ENCODE assay signal across 15 cellular contexts in the genomic region with DNA sequence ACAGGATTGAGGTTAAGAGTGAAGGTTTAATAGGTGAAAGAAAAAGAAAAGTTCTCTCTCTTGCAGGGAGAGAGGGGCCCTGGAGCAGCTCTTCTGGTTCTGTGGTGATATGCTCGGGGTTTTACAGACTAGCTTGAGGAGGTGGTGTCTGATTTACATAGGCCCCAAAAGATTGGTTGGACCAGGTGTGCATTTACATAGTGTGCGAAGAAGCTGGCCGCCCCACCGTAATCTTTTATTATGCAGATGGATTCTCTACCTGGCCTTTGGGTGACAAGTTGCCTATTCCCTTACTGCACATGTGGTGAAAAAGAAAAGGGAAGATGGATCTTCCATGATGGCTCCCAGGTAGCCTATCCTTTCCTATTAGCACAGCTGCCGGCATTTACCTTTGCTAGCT.
DNase-seq lines count a peak whose midpoint lies in the region; ATAC-seq and TF ChIP-seq lines count a peak whose summit lies in the region.
"Had no signal": no experiment of that assay in that cellular context is flagged by ENCODE, and none has a peak within 500 bp of the region (broad histone marks: within the 10 kb centered on the region; RNA-seq: fewer than 3 reads in every experiment).

No MANE protein-coding gene starts in this region.

- peak overlapping the region; percentile 50; the same call in 1 of the 2 replicates for H3K4me3 Mint-ChIP-seq in WTC11
- no peak overlapping the region for H3K4me3 Mint-ChIP-seq in activated naive CD8-positive, alpha-beta T cell treated with anti-CD3 and anti-CD28 coated beads, Interleukin-2, amount 50 U/mL, for 24 hours
- H3K4me3 Mint-ChIP-seq: B cell; CD4-positive, alpha-beta T cell had no signal

- CTCF ChIA-PET in WTC11 (lab: Charles Lee), result no interaction called here

- H3K36me3 Mint-ChIP-seq in WTC11, result no peaks in the 10 kb centered on the region
- H3K36me3 Mint-ChIP-seq in activated naive CD8-positive, alpha-beta T cell treated with anti-CD3 and anti-CD28 coated beads, Interleukin-2, amount 50 U/mL, for 24 hours (ENCODE audit: low read depth), result no peaks in the 10 kb centered on the region

- peak; percentile 56 for DNase-seq in ELF-1 (ENCODE audit: low read depth, low spot score)
- peak; percentile 96 for DNase-seq in NCI-H146 (lab: John Stamatoyannopoulos, UW)
- peak; percentile 51 for DNase-seq in WTC11 (ENCODE audit: low spot score)
- peak; percentile 33 for DNase-seq in iPS DF 4.7 (ENCODE audit: extremely low read depth, low spot score)
- no peak for DNase-seq in NCI-H82 treated with DMSO at 0.1 percent for 48 hours (lab: John Stamatoyannopoulos, UW; ENCODE audit: unreplicated experiment)
- DNase-seq in activated naive CD8-positive, alpha-beta T cell treated with anti-CD3 and anti-CD28 coated beads, Interleukin-2, amount 50 U/mL, for 24 hours, result no peak
- no peak for DNase-seq in occipital lobe (lab: John Stamatoyannopoulos, UW)
- DNase-seq: Calu3; CD4-positive, alpha-beta T cell; DMS79; GOT3; IMR-90 had no signal

- TF ChIP-seq CTCF in WTC11 (IDR thresholded peaks at IDR 0.05), result no peak

- H3K4me1 Mint-ChIP-seq in WTC11, result peaks cover 36% of the 10 kb centered on the region
- no peaks in the 10 kb centered on the region for H3K4me1 Mint-ChIP-seq in activated naive CD8-positive, alpha-beta T cell treated with anti-CD3 and anti-CD28 coated beads, Interleukin-2, amount 50 U/mL, for 24 hours
- H3K4me1 Mint-ChIP-seq: B cell had no signal

- H3K27me3 Mint-ChIP-seq in WTC11 (ENCODE audit: low read depth), result no peaks in the 10 kb centered on the region
- peaks cover 3% of the 10 kb centered on the region for H3K27me3 Mint-ChIP-seq in activated naive CD8-positive, alpha-beta T cell treated with anti-CD3 and anti-CD28 coated beads, Interleukin-2, amount 50 U/mL, for 24 hours
- H3K27me3 Mint-ChIP-seq: B cell; CD4-positive, alpha-beta T cell had no signal

- POLR2A ChIA-PET in WTC11 (lab: Charles Lee), result no interaction called here

- ATAC-seq in WTC11 (peak; percentile 98), HG02970 (IDR thresholded peaks at IDR 0.05; ENCODE audit: low FRiP score, unreplicated experiment) (no peak)
- ATAC-seq in activated naive CD8-positive, alpha-beta T cell treated with anti-CD3 and anti-CD28 coated beads, Interleukin-2, amount 50 U/mL, for 24 hours, result no peak
- ATAC-seq: HCT116 had no signal

- no peaks in the 10 kb centered on the region for H3K9me3 Mint-ChIP-seq in WTC11
- H3K9me3 Mint-ChIP-seq in activated naive CD8-positive, alpha-beta T cell treated with anti-CD3 and anti-CD28 coated beads, Interleukin-2, amount 50 U/mL, for 24 hours, result no peaks in the 10 kb centered on the region
- H3K9me3 Mint-ChIP-seq: CD4-positive, alpha-beta T cell had no signal

- peak overlapping the region; percentile 95 for H3K27ac Mint-ChIP-seq in WTC11
- H3K27ac Mint-ChIP-seq in activated naive CD8-positive, alpha-beta T cell treated with anti-CD3 and anti-CD28 coated beads, Interleukin-2, amount 50 U/mL, for 24 hours, result no peak overlapping the region
- H3K27ac Mint-ChIP-seq: B cell; CD4-positive, alpha-beta T cell had no signal

TF ChIP-seq in WTC11, 78 proteins besides CTCF, POLR2A, EP300 and RAD21:
- TF ChIP-seq ZNF396 (CRISPR knock-in tag; IDR thresholded peaks at IDR 0.05; ENCODE audit: borderline replicate concordance), result 0 out of 2 replicates have a peak, but pooled peaks have one; percentile 11
- no peak for TF ChIP-seq SOX15 (CRISPR knock-in tag; IDR thresholded peaks at IDR 0.05)
- TF ChIP-seq, protein P1, sequence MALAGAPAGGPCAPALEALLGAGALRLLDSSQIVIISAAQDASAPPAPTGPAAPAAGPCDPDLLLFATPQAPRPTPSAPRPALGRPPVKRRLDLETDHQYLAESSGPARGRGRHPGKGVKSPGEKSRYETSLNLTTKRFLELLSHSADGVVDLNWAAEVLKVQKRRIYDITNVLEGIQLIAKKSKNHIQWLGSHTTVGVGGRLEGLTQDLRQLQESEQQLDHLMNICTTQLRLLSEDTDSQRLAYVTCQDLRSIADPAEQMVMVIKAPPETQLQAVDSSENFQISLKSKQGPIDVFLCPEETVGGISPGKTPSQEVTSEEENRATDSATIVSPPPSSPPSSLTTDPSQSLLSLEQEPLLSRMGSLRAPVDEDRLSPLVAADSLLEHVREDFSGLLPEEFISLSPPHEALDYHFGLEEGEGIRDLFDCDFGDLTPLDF (CRISPR knock-in tag; IDR thresholded peaks at IDR 0.05), result no peak
- TF ChIP-seq ZNF423 (CRISPR knock-in tag; IDR thresholded peaks at IDR 0.05), result peak; percentile 54; the same call in 1 of the 2 replicates
- TF ChIP-seq FOXK1 (CRISPR knock-in tag; IDR thresholded peaks at IDR 0.05), result no peak
- no peak for TF ChIP-seq ZNF317 (CRISPR knock-in tag; IDR thresholded peaks at IDR 0.05; ENCODE audit: borderline replicate concordance, low read depth)
- TF ChIP-seq, protein P2, sequence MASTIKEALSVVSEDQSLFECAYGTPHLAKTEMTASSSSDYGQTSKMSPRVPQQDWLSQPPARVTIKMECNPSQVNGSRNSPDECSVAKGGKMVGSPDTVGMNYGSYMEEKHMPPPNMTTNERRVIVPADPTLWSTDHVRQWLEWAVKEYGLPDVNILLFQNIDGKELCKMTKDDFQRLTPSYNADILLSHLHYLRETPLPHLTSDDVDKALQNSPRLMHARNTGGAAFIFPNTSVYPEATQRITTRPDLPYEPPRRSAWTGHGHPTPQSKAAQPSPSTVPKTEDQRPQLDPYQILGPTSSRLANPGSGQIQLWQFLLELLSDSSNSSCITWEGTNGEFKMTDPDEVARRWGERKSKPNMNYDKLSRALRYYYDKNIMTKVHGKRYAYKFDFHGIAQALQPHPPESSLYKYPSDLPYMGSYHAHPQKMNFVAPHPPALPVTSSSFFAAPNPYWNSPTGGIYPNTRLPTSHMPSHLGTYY (CRISPR knock-in tag; IDR thresholded peaks at IDR 0.05), result no peak
- TF ChIP-seq, protein P3, sequence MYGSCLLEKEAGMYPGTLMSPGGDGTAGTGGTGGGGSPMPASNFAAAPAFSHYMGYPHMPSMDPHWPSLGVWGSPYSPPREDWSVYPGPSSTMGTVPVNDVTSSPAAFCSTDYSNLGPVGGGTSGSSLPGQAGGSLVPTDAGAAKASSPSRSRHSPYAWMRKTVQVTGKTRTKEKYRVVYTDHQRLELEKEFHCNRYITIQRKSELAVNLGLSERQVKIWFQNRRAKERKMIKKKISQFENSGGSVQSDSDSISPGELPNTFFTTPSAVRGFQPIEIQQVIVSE (CRISPR knock-in tag; IDR thresholded peaks at IDR 0.05; ENCODE audit: borderline replicate concordance), result no peak
- TF ChIP-seq, protein P4, sequence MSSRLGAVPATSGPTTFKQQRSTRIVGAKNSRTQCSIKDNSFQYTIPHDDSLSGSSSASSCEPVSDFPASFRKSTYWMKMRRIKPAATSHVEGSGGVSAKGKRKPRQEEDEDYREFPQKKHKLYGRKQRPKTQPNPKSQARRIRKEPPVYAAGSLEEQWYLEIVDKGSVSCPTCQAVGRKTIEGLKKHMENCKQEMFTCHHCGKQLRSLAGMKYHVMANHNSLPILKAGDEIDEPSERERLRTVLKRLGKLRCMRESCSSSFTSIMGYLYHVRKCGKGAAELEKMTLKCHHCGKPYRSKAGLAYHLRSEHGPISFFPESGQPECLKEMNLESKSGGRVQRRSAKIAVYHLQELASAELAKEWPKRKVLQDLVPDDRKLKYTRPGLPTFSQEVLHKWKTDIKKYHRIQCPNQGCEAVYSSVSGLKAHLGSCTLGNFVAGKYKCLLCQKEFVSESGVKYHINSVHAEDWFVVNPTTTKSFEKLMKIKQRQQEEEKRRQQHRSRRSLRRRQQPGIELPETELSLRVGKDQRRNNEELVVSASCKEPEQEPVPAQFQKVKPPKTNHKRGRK (CRISPR knock-in tag; IDR thresholded peaks at IDR 0.05; ENCODE audit: borderline replicate concordance), result no peak

Comparison
In these comparisons a context has a peak if more than half of its experiments do, and no peak if none do; other contexts are left out.
1. DNase-seq: peak in ELF-1 (single experiment), NCI-H146 (single experiment), WTC11 (single experiment) and iPS DF 4.7 (single experiment); none in NCI-H82 treated with DMSO at 0.1 percent for 48 hours (single experiment), activated naive CD8-positive, alpha-beta T cell treated with anti-CD3 and anti-CD28 coated beads, Interleukin-2, amount 50 U/mL, for 24 hours (single experiment) and occipital lobe (single experiment).